Comparison of ENCODE assay signal across 8 cellular contexts in genomic region chr2:171319164-171319810, GRCh38.
DNase-seq lines count a peak whose midpoint lies in the region; ATAC-seq and TF ChIP-seq lines count a peak whose summit lies in the region.

No MANE protein-coding gene starts in this region.

- peak overlapping the region; percentile 76 for H3K27ac Mint-ChIP-seq in activated CD4-positive, alpha-beta T cell treated with anti-CD3 and anti-CD28 coated beads, Interleukin-2, amount 10 ng/mL, durations not matched to agents 7 days and 5 days
- H3K27ac Mint-ChIP-seq in Calu3 (ENCODE audit: unreplicated experiment) = no peak overlapping the region

- DNase-seq in activated CD4-positive, alpha-beta T cell treated with anti-CD3 and anti-CD28 coated beads, Interleukin-2, amount 10 ng/mL, durations not matched to agents 7 days and 5 days = peak; percentile 53
- DNase-seq in fibroblast of peridontal ligament (ENCODE audit: extremely low read depth) = peak; percentile 16
- DNase-seq in stimulated activated CD8-positive, alpha-beta memory T cell treated with anti-CD3 and anti-CD28 coated beads, Interleukin-4, amount 100 ng/mL, for 48 hours = peak; percentile 56
- DNase-seq in NCI-H1092 (lab: John Stamatoyannopoulos, UW) = no peak
- no peak for DNase-seq in mucosa of gallbladder (ENCODE audit: low spot score)
- DNase-seq in Calu3 = no peak

- peaks cover 15% of the 10 kb centered on the region for H3K36me3 Mint-ChIP-seq in activated CD4-positive, alpha-beta T cell treated with anti-CD3 and anti-CD28 coated beads, Interleukin-2, amount 10 ng/mL, durations not matched to agents 7 days and 5 days (ENCODE audit: low read depth)
- H3K36me3 Mint-ChIP-seq in Calu3 (ENCODE audit: insufficient read depth, unreplicated experiment) = no peaks in the 10 kb centered on the region

- peak overlapping the region; percentile 16 for H3K4me3 Mint-ChIP-seq in activated CD4-positive, alpha-beta T cell treated with anti-CD3 and anti-CD28 coated beads, Interleukin-2, amount 10 ng/mL, durations not matched to agents 7 days and 5 days
- H3K4me3 Mint-ChIP-seq in Calu3 (ENCODE audit: low read depth, unreplicated experiment) = no peak overlapping the region

- TF ChIP-seq CTCF in Calu3 (IDR thresholded peaks at IDR 0.05; ENCODE audit: unreplicated experiment) = no peak

- BruUV-seq in Calu3 (replicated peaks; lab: Mats Ljungman, UMichigan) = no TSS peak

- ATAC-seq in GM18909 (IDR thresholded peaks at IDR 0.05; ENCODE audit: poor library complexity, unreplicated experiment) (peak; percentile 46), HG03039 (IDR thresholded peaks at IDR 0.05; ENCODE audit: unreplicated experiment) (peak; percentile 42)

- CTCF ChIA-PET in activated CD4-positive, alpha-beta T cell treated with anti-CD3 and anti-CD28 coated beads, Interleukin-2, amount 10 ng/mL, durations not matched to agents 7 days and 5 days (lab: Charles Lee) = interaction anchor here (0.6 to 1.9 kb wide), 2 partner anchors 12 to 40 kb away, joined by 4 read pairs; no protein-coding TSS in a partner anchor
- CTCF ChIA-PET in Calu3 (lab: Charles Lee) = no interaction called here

- no peaks in the 10 kb centered on the region for H3K27me3 Mint-ChIP-seq in activated CD4-positive, alpha-beta T cell treated with anti-CD3 and anti-CD28 coated beads, Interleukin-2, amount 10 ng/mL, durations not matched to agents 7 days and 5 days
- no peaks in the 10 kb centered on the region for H3K27me3 Mint-ChIP-seq in Calu3 (ENCODE audit: unreplicated experiment)

- intact Hi-C loops in Calu3 (cut with micrococcal nuclease; ENCODE audit: unreplicated experiment) = no loop called here

- POLR2A ChIA-PET in activated CD4-positive, alpha-beta T cell treated with anti-CD3 and anti-CD28 coated beads, Interleukin-2, amount 10 ng/mL, durations not matched to agents 7 days and 5 days (lab: Charles Lee) = interaction anchor here (0.6 to 1.1 kb wide), 3 partner anchors 8 to 94 kb away, joined by 3 read pairs; no protein-coding TSS in a partner anchor

- H3K4me1 Mint-ChIP-seq in activated CD4-positive, alpha-beta T cell treated with anti-CD3 and anti-CD28 coated beads, Interleukin-2, amount 10 ng/mL, durations not matched to agents 7 days and 5 days = peaks cover 51% of the 10 kb centered on the region
- H3K4me1 Mint-ChIP-seq in Calu3 (ENCODE audit: low read depth, unreplicated experiment) = no peaks in the 10 kb centered on the region

- no peaks in the 10 kb centered on the region for H3K9me3 Mint-ChIP-seq in activated CD4-positive, alpha-beta T cell treated with anti-CD3 and anti-CD28 coated beads, Interleukin-2, amount 10 ng/mL, durations not matched to agents 7 days and 5 days
- H3K9me3 Mint-ChIP-seq in Calu3 (ENCODE audit: low read depth, unreplicated experiment) = no peaks in the 10 kb centered on the region

Comparison
In these comparisons a context has a peak if more than half of its experiments do, and no peak if none do; other contexts are left out.
1. DNase-seq: peak in activated CD4-positive, alpha-beta T cell treated with anti-CD3 and anti-CD28 coated beads, Interleukin-2, amount 10 ng/mL, durations not matched to agents 7 days and 5 days (single experiment), fibroblast of peridontal ligament (single experiment) and stimulated activated CD8-positive, alpha-beta memory T cell treated with anti-CD3 and anti-CD28 coated beads, Interleukin-4, amount 100 ng/mL, for 48 hours (single experiment); none in NCI-H1092 (single experiment), mucosa of gallbladder (single experiment) and Calu3 (single experiment).